Comparison of ENCODE assay signal across 37 cellular contexts in genomic region chr5:116418016-116418415, GRCh38.
"Had no signal": no experiment of that assay in that cellular context is flagged by ENCODE, and none has a peak within 500 bp of the region (broad histone marks: within the 10 kb centered on the region; RNA-seq: fewer than 3 reads in every experiment).

No MANE protein-coding gene starts in this region.

- H3K27ac ChIP-seq: adrenal gland, body of pancreas, brain microvascular endothelial cell, breast epithelium, VCaP had no signal

- H3K9me3 ChIP-seq: adrenal gland, body of pancreas, breast epithelium had no signal

- H3K4me3 Mint-ChIP-seq: activated B cell treated with CpG ODN at 0.5 μM for 24 hours; activated CD4-positive, alpha-beta memory T cell treated with anti-CD3 and anti-CD28 coated beads for 36 hours; activated CD4-positive, alpha-beta T cell treated with anti-CD3 and anti-CD28 coated beads, Interleukin-2, amount 10 ng/mL, durations not matched to agents 24 days and 14 days; activated CD8-positive, alpha-beta T cell treated with anti-CD3 and anti-CD28 coated beads for 36 hours; activated naive CD4-positive, alpha-beta T cell treated with anti-CD3 and anti-CD28 coated beads for 36 hours; activated naive CD8-positive, alpha-beta T cell treated with anti-CD3 and anti-CD28 coated beads for 36 hours; activated T-cell treated with anti-CD3 and anti-CD28 coated beads, Interleukin-2, amount 50 U/mL, for 4 hours; activated T-cell treated with anti-CD3 and anti-CD28 coated beads, Interleukin-2, amount 50 U/mL, for 72 hours; activated T-helper 1 cell treated with anti-CD3 and anti-CD28 coated beads, Interleukin-12 subunit alpha, Interleukin-12 subunit beta, Interleukin-2, Interleukin-4 antibody, amounts not matched to agents 30 ng/mL and 10 ng/mL and 1 ng/mL, durations not matched to agents 14 hours and 24 hours and 36 hours; activated T-helper 17 cell treated with anti-CD3 and anti-CD28 coated beads, Interleukin-2, amount 50 U/mL, for 72 hours; T-helper 1 cell treated with Interleukin-12 subunit alpha and Interleukin-12 subunit beta and Interleukin-4 antibody, amounts not matched to agents 30 μg/mL and 1 μg/mL, for 36 hours; T-helper 2 cell treated with Interferon-gamma antibody and Interleukin-4, amounts not matched to agents 5 μg/mL and 100 μg/mL, for 36 hours had no signal

- DNase-seq: activated B cell treated with CpG ODN at 0.5 μM for 24 hours; activated CD4-positive, alpha-beta memory T cell treated with anti-CD3 and anti-CD28 coated beads for 36 hours; activated CD4-positive, alpha-beta T cell treated with anti-CD3 and anti-CD28 coated beads for 4 hours; activated CD4-positive, alpha-beta T cell treated with anti-CD3 and anti-CD28 coated beads, Interleukin-2, amount 10 ng/mL, durations not matched to agents 24 days and 14 days; activated CD4-positive, alpha-beta T cell treated with anti-CD3 and anti-CD28 coated beads, Interleukin-2, amount 50 U/mL, for 1 hour; activated CD4-positive, alpha-beta T cell treated with anti-CD3 and anti-CD28 coated beads, Interleukin-2, amount 50 U/mL, for 4 hours; activated CD4-positive, CD25-positive, alpha-beta regulatory T cell treated with anti-CD3 and anti-CD28 coated beads, Interleukin-2, amount 50 U/mL, for 72 hours; activated CD8-positive, alpha-beta memory T cell treated with anti-CD3 and anti-CD28 coated beads, Interleukin-2, amount 50 U/mL, for 4 hours; activated CD8-positive, alpha-beta T cell treated with anti-CD3 and anti-CD28 coated beads for 36 hours; activated effector memory CD4-positive, alpha-beta T cell treated with anti-CD3 and anti-CD28 coated beads, Interleukin-2, amount 50 U/mL, for 16 hours; activated gamma-delta T cell treated with Interleukin-2 at 50 U/mL for 16 hours; activated naive CD4-positive, alpha-beta T cell; activated naive CD4-positive, alpha-beta T cell treated with anti-CD3 and anti-CD28 coated beads for 36 hours; activated naive CD4-positive, alpha-beta T cell treated with anti-CD3 and anti-CD28 coated beads, Interleukin-2, amount 50 U/mL, for 16 hours; activated naive CD8-positive, alpha-beta T cell treated with anti-CD3 and anti-CD28 coated beads for 36 hours; activated T-cell treated with anti-CD3 and anti-CD28 coated beads for 4 hours; activated T-cell treated with anti-CD3 and anti-CD28 coated beads, Interleukin-2, amount 50 U/mL, for 1 hour; activated T-cell treated with anti-CD3 and anti-CD28 coated beads, Interleukin-2, amount 50 U/mL, for 4 hours; activated T-cell treated with anti-CD3 and anti-CD28 coated beads, Interleukin-2, amount 50 U/mL, for 72 hours; adrenal gland; amniotic stem cell; aorta; body of pancreas; brain microvascular endothelial cell; central memory CD4-positive, alpha-beta T cell; T-helper 1 cell; T-helper 2 cell; T-helper 9 cell had no signal

- FAIRE-seq: astrocyte, TTC549 had no signal

- ATAC-seq: activated CD8-positive, alpha-beta T cell treated with anti-CD3 and anti-CD28 coated beads for 36 hours; activated naive CD4-positive, alpha-beta T cell treated with anti-CD3 and anti-CD28 coated beads, Interleukin-2, amount 50 U/mL, for 72 hours; activated T-cell treated with anti-CD3 and anti-CD28 coated beads, Interleukin-2, amount 50 U/mL, for 4 hours; activated T-cell treated with anti-CD3 and anti-CD28 coated beads, Interleukin-2, amount 50 U/mL, for 72 hours; activated T-helper 17 cell treated with anti-CD3 and anti-CD28 coated beads, Interleukin-2, amount 50 U/mL, for 72 hours; body of pancreas had no signal

- H3K27me3 Mint-ChIP-seq: activated B cell treated with CpG ODN at 0.5 μM for 24 hours; activated CD4-positive, alpha-beta memory T cell treated with anti-CD3 and anti-CD28 coated beads for 36 hours; activated CD4-positive, alpha-beta T cell treated with anti-CD3 and anti-CD28 coated beads, Interleukin-2, amount 10 ng/mL, durations not matched to agents 24 days and 14 days; activated CD8-positive, alpha-beta T cell treated with anti-CD3 and anti-CD28 coated beads for 36 hours; activated naive CD8-positive, alpha-beta T cell treated with anti-CD3 and anti-CD28 coated beads for 36 hours; activated T-helper 17 cell treated with anti-CD3 and anti-CD28 coated beads, Interleukin-2, amount 50 U/mL, for 72 hours had no signal

- H3K36me3 ChIP-seq: adrenal gland, brain microvascular endothelial cell, breast epithelium had no signal

- H3K4me3 ChIP-seq: adrenal gland, body of pancreas, breast epithelium had no signal

- H3K4me1 Mint-ChIP-seq: activated B cell treated with CpG ODN at 0.5 μM for 24 hours; activated CD4-positive, alpha-beta T cell treated with anti-CD3 and anti-CD28 coated beads, Interleukin-2, amount 10 ng/mL, durations not matched to agents 24 days and 14 days; activated naive CD8-positive, alpha-beta T cell treated with anti-CD3 and anti-CD28 coated beads for 36 hours; activated T-helper 17 cell treated with anti-CD3 and anti-CD28 coated beads, Interleukin-2, amount 50 U/mL, for 72 hours had no signal

- H3K4me1 ChIP-seq: adrenal gland, breast epithelium had no signal

- H3K9me3 Mint-ChIP-seq: activated CD4-positive, alpha-beta memory T cell treated with anti-CD3 and anti-CD28 coated beads for 36 hours; activated CD8-positive, alpha-beta T cell treated with anti-CD3 and anti-CD28 coated beads for 36 hours; activated naive CD8-positive, alpha-beta T cell treated with anti-CD3 and anti-CD28 coated beads for 36 hours; activated T-cell treated with anti-CD3 and anti-CD28 coated beads, Interleukin-2, amount 50 U/mL, for 4 hours; activated T-helper 1 cell treated with anti-CD3 and anti-CD28 coated beads, Interleukin-12 subunit alpha, Interleukin-12 subunit beta, Interleukin-2, Interleukin-4 antibody, amounts not matched to agents 30 ng/mL and 10 ng/mL and 1 ng/mL, durations not matched to agents 14 hours and 24 hours and 36 hours; activated T-helper 17 cell treated with anti-CD3 and anti-CD28 coated beads, Interleukin-2, amount 50 U/mL, for 72 hours; T-helper 1 cell treated with Interleukin-12 subunit alpha and Interleukin-12 subunit beta and Interleukin-4 antibody, amounts not matched to agents 30 μg/mL and 1 μg/mL, for 36 hours had no signal

- H3K27me3 ChIP-seq: adrenal gland, body of pancreas, brain microvascular endothelial cell, breast epithelium had no signal

- H3K27ac Mint-ChIP-seq: activated B cell treated with CpG ODN at 0.5 μM for 24 hours; activated CD4-positive, alpha-beta memory T cell treated with anti-CD3 and anti-CD28 coated beads for 36 hours; activated CD4-positive, alpha-beta T cell treated with anti-CD3 and anti-CD28 coated beads, Interleukin-2, amount 10 ng/mL, durations not matched to agents 24 days and 14 days; activated CD8-positive, alpha-beta T cell treated with anti-CD3 and anti-CD28 coated beads for 36 hours; activated naive CD4-positive, alpha-beta T cell treated with anti-CD3 and anti-CD28 coated beads for 36 hours; activated naive CD4-positive, alpha-beta T cell treated with anti-CD3 and anti-CD28 coated beads, Interleukin-2, amount 50 U/mL, for 72 hours; activated naive CD8-positive, alpha-beta T cell treated with anti-CD3 and anti-CD28 coated beads for 36 hours; activated T-cell treated with anti-CD3 and anti-CD28 coated beads, Interleukin-2, amount 50 U/mL, for 72 hours; activated T-helper 1 cell treated with anti-CD3 and anti-CD28 coated beads, Interleukin-12 subunit alpha, Interleukin-12 subunit beta, Interleukin-2, Interleukin-4 antibody, amounts not matched to agents 30 ng/mL and 10 ng/mL and 1 ng/mL, durations not matched to agents 14 hours and 24 hours and 36 hours; activated T-helper 17 cell treated with anti-CD3 and anti-CD28 coated beads, Interleukin-2, amount 50 U/mL, for 72 hours; T-helper 1 cell treated with Interleukin-12 subunit alpha and Interleukin-12 subunit beta and Interleukin-4 antibody, amounts not matched to agents 30 μg/mL and 1 μg/mL, for 36 hours; T-helper 2 cell treated with Interferon-gamma antibody and Interleukin-4, amounts not matched to agents 5 μg/mL and 100 μg/mL, for 36 hours had no signal
